Comparison of ENCODE assay signal across 35 cellular contexts in the genomic region with DNA sequence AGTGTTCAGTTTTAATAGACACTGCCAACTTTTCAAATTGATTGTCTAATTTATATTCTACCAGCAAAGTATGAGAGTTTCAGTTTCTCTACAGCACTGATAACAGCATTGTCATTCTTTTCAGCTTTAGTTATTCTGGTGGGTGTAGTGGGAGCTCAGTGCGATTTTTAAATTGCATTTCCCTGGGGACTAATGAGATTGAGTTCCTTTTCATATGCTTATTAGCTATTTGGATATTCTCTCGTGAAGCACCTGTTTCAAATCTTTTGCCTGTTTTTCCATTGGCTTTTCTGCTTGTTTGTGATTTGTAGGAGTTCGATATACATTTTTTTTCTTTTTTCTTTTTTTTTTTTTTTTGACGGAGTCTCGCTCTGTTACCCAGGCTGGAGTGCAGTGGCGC.
"Had no signal": no experiment of that assay in that cellular context is flagged by ENCODE, and none has a peak within 500 bp of the region (broad histone marks: within the 10 kb centered on the region; RNA-seq: fewer than 3 reads in every experiment).

No MANE protein-coding gene starts in this region.

- H3K36me3 ChIP-seq: adrenal gland, brain microvascular endothelial cell, breast epithelium had no signal

- H3K4me3 Mint-ChIP-seq: activated CD4-positive, alpha-beta memory T cell treated with anti-CD3 and anti-CD28 coated beads, Interleukin-2, amount 10 ng/mL, durations not matched to agents 7 days and 5 days; activated CD4-positive, alpha-beta T cell treated with anti-CD3 and anti-CD28 coated beads for 36 hours; activated CD4-positive, alpha-beta T cell treated with anti-CD3 and anti-CD28 coated beads, Interleukin-2, amount 10 ng/mL, durations not matched to agents 7 days and 5 days; activated CD8-positive, alpha-beta T cell treated with anti-CD3 and anti-CD28 coated beads, Interleukin-2, amount 10 ng/mL, durations not matched to agents 7 days and 5 days; activated naive CD4-positive, alpha-beta T cell treated with anti-CD3 and anti-CD28 coated beads, Interleukin-2, amount 10 ng/mL, durations not matched to agents 7 days and 5 days; activated naive CD8-positive, alpha-beta T cell treated with anti-CD3 and anti-CD28 coated beads for 36 hours; activated T-cell treated with anti-CD3 and anti-CD28 coated beads, Interleukin-2, amount 50 U/mL, for 4 hours; activated T-cell treated with anti-CD3 and anti-CD28 coated beads, Interleukin-2, amount 50 U/mL, for 72 hours; activated T-helper 1 cell treated with anti-CD3 and anti-CD28 coated beads, Interleukin-12 subunit alpha, Interleukin-12 subunit beta, Interleukin-2, Interleukin-4 antibody, amounts not matched to agents 30 ng/mL and 10 ng/mL and 1 ng/mL, durations not matched to agents 14 hours and 24 hours and 36 hours; activated T-helper 17 cell treated with anti-CD3 and anti-CD28 coated beads, Interleukin-2, amount 50 U/mL, for 72 hours; T-helper 17 cell; T-helper 2 cell treated with Interferon-gamma antibody and Interleukin-4, amounts not matched to agents 5 μg/mL and 100 μg/mL, for 36 hours had no signal

- H3K4me3 ChIP-seq: adrenal gland, body of pancreas, breast epithelium had no signal

- H3K27ac Mint-ChIP-seq: activated CD4-positive, alpha-beta memory T cell treated with anti-CD3 and anti-CD28 coated beads, Interleukin-2, amount 10 ng/mL, durations not matched to agents 7 days and 5 days; activated CD4-positive, alpha-beta T cell treated with anti-CD3 and anti-CD28 coated beads for 36 hours; activated CD4-positive, alpha-beta T cell treated with anti-CD3 and anti-CD28 coated beads, Interleukin-2, amount 10 ng/mL, durations not matched to agents 7 days and 5 days; activated CD8-positive, alpha-beta T cell treated with anti-CD3 and anti-CD28 coated beads, Interleukin-2, amount 10 ng/mL, durations not matched to agents 7 days and 5 days; activated naive CD4-positive, alpha-beta T cell treated with anti-CD3 and anti-CD28 coated beads, Interleukin-2, amount 10 ng/mL, durations not matched to agents 7 days and 5 days; activated naive CD4-positive, alpha-beta T cell treated with anti-CD3 and anti-CD28 coated beads, Interleukin-2, amount 50 U/mL, for 72 hours; activated naive CD8-positive, alpha-beta T cell treated with anti-CD3 and anti-CD28 coated beads for 36 hours; activated T-cell treated with anti-CD3 and anti-CD28 coated beads, Interleukin-2, amount 50 U/mL, for 72 hours; activated T-helper 1 cell treated with anti-CD3 and anti-CD28 coated beads, Interleukin-12 subunit alpha, Interleukin-12 subunit beta, Interleukin-2, Interleukin-4 antibody, amounts not matched to agents 30 ng/mL and 10 ng/mL and 1 ng/mL, durations not matched to agents 14 hours and 24 hours and 36 hours; activated T-helper 17 cell treated with anti-CD3 and anti-CD28 coated beads, Interleukin-2, amount 50 U/mL, for 72 hours; T-helper 17 cell; T-helper 2 cell treated with Interferon-gamma antibody and Interleukin-4, amounts not matched to agents 5 μg/mL and 100 μg/mL, for 36 hours had no signal

- H3K36me3 Mint-ChIP-seq: activated naive CD4-positive, alpha-beta T cell treated with anti-CD3 and anti-CD28 coated beads, Interleukin-2, amount 10 ng/mL, durations not matched to agents 7 days and 5 days; activated naive CD4-positive, alpha-beta T cell treated with anti-CD3 and anti-CD28 coated beads, Interleukin-2, amount 50 U/mL, for 72 hours; activated naive CD8-positive, alpha-beta T cell treated with anti-CD3 and anti-CD28 coated beads for 36 hours had no signal

- ATAC-seq: activated CD4-positive, alpha-beta T cell treated with anti-CD3 and anti-CD28 coated beads for 36 hours; activated CD4-positive, CD25-positive, alpha-beta regulatory T cell treated with anti-CD3 and anti-CD28 coated beads, Interleukin-2, amount 50 U/mL, for 24 hours; activated CD8-positive, alpha-beta T cell treated with anti-CD3 and anti-CD28 coated beads, Interleukin-2, amount 10 ng/mL, durations not matched to agents 7 days and 5 days; activated naive CD4-positive, alpha-beta T cell treated with anti-CD3 and anti-CD28 coated beads, Interleukin-2, amount 50 U/mL, for 72 hours; activated T-cell treated with anti-CD3 and anti-CD28 coated beads, Interleukin-2, amount 50 U/mL, for 4 hours; activated T-cell treated with anti-CD3 and anti-CD28 coated beads, Interleukin-2, amount 50 U/mL, for 72 hours; activated T-helper 17 cell treated with anti-CD3 and anti-CD28 coated beads, Interleukin-2, amount 50 U/mL, for 72 hours; body of pancreas; T-helper 17 cell had no signal

- H3K27me3 Mint-ChIP-seq: activated CD4-positive, alpha-beta T cell treated with anti-CD3 and anti-CD28 coated beads for 36 hours; activated naive CD8-positive, alpha-beta T cell treated with anti-CD3 and anti-CD28 coated beads for 36 hours had no signal

- FAIRE-seq: astrocyte, colon, TTC549 had no signal

- H3K9me3 ChIP-seq: adrenal gland, body of pancreas, breast epithelium had no signal

- DNase-seq: activated CD4-positive, alpha-beta memory T cell treated with anti-CD3 and anti-CD28 coated beads, Interleukin-2, amount 10 ng/mL, durations not matched to agents 7 days and 5 days; activated CD4-positive, alpha-beta T cell treated with anti-CD3 and anti-CD28 coated beads for 1 hour; activated CD4-positive, alpha-beta T cell treated with anti-CD3 and anti-CD28 coated beads for 36 hours; activated CD4-positive, alpha-beta T cell treated with anti-CD3 and anti-CD28 coated beads for 48 hours; activated CD4-positive, alpha-beta T cell treated with anti-CD3 and anti-CD28 coated beads, Interleukin-2, amount 10 ng/mL, durations not matched to agents 7 days and 5 days; activated CD4-positive, alpha-beta T cell treated with anti-CD3 and anti-CD28 coated beads, Interleukin-2, amount 50 U/mL, for 48 hours; activated CD4-positive, CD25-positive, alpha-beta regulatory T cell; activated CD8-positive, alpha-beta memory T cell treated with anti-CD3 and anti-CD28 coated beads, Interleukin-2, amount 50 U/mL, for 4 hours; activated CD8-positive, alpha-beta T cell treated with anti-CD3 and anti-CD28 coated beads, Interleukin-2, amount 10 ng/mL, durations not matched to agents 7 days and 5 days; activated effector memory CD4-positive, alpha-beta T cell treated with anti-CD3 and anti-CD28 coated beads, Interleukin-2, amount 50 U/mL, for 16 hours; activated gamma-delta T cell treated with Interleukin-2 at 50 U/mL for 16 hours; activated naive CD4-positive, alpha-beta T cell; activated naive CD4-positive, alpha-beta T cell treated with anti-CD3 and anti-CD28 coated beads, Interleukin-2, amount 10 ng/mL, durations not matched to agents 7 days and 5 days; activated naive CD8-positive, alpha-beta T cell treated with anti-CD3 and anti-CD28 coated beads for 36 hours; activated T-cell treated with anti-CD3 and anti-CD28 coated beads for 4 hours; activated T-cell treated with anti-CD3 and anti-CD28 coated beads, Interleukin-2, amount 50 U/mL, for 1 hour; activated T-cell treated with anti-CD3 and anti-CD28 coated beads, Interleukin-2, amount 50 U/mL, for 4 hours; activated T-cell treated with anti-CD3 and anti-CD28 coated beads, Interleukin-2, amount 50 U/mL, for 72 hours; adrenal gland; amniotic stem cell; body of pancreas; brain microvascular endothelial cell; central memory CD4-positive, alpha-beta T cell; T-helper 17 cell; T-helper 9 cell had no signal

- H3K9me3 Mint-ChIP-seq: activated naive CD4-positive, alpha-beta T cell treated with anti-CD3 and anti-CD28 coated beads, Interleukin-2, amount 10 ng/mL, durations not matched to agents 7 days and 5 days; activated naive CD8-positive, alpha-beta T cell treated with anti-CD3 and anti-CD28 coated beads for 36 hours; activated T-cell treated with anti-CD3 and anti-CD28 coated beads, Interleukin-2, amount 50 U/mL, for 4 hours; activated T-helper 1 cell treated with anti-CD3 and anti-CD28 coated beads, Interleukin-12 subunit alpha, Interleukin-12 subunit beta, Interleukin-2, Interleukin-4 antibody, amounts not matched to agents 30 ng/mL and 10 ng/mL and 1 ng/mL, durations not matched to agents 14 hours and 24 hours and 36 hours; activated T-helper 17 cell treated with anti-CD3 and anti-CD28 coated beads, Interleukin-2, amount 50 U/mL, for 72 hours had no signal

- H3K4me1 Mint-ChIP-seq: activated CD4-positive, alpha-beta T cell treated with anti-CD3 and anti-CD28 coated beads for 36 hours; activated naive CD4-positive, alpha-beta T cell treated with anti-CD3 and anti-CD28 coated beads, Interleukin-2, amount 10 ng/mL, durations not matched to agents 7 days and 5 days; activated naive CD8-positive, alpha-beta T cell treated with anti-CD3 and anti-CD28 coated beads for 36 hours; activated T-helper 17 cell treated with anti-CD3 and anti-CD28 coated beads, Interleukin-2, amount 50 U/mL, for 72 hours; T-helper 17 cell had no signal

- H3K4me1 ChIP-seq: adrenal gland, breast epithelium had no signal

- H3K27me3 ChIP-seq: adrenal gland, body of pancreas, brain microvascular endothelial cell, breast epithelium had no signal

- H3K27ac ChIP-seq: adrenal gland, body of pancreas, brain microvascular endothelial cell, breast epithelium, VCaP had no signal
